Comparison of ENCODE assay signal across 8 cellular contexts in genomic region chr18:63138469-63139340, GRCh38.
A peak's percentile ranks its signal among the peaks of the same experiment; 100 is the strongest.
DNase-seq lines count a peak whose midpoint lies in the region; ATAC-seq and TF ChIP-seq lines count a peak whose summit lies in the region.

No MANE protein-coding gene starts in this region.

- H4K20me1 ChIP-seq in GM23248 (ENCODE audit: insufficient read depth) = no peaks in the 10 kb centered on the region

- H3K9ac ChIP-seq in GM23248 = peak overlapping the region; percentile 54

- H3K9me3 Mint-ChIP-seq in activated CD4-positive, alpha-beta T cell treated with anti-CD3 and anti-CD28 coated beads for 36 hours (ENCODE audit: low read depth) = peaks cover 5% of the 10 kb centered on the region

- H3K27ac ChIP-seq in GM23248 = no peak overlapping the region
- H3K27ac ChIP-seq in upper lobe of left lung = peak overlapping the region in 1 of 4 donors; percentile 45

- peak overlapping the region; percentile 63 for H3K4me3 ChIP-seq in GM23248
- H3K4me3 ChIP-seq in foreskin fibroblast (ENCODE audit: low read depth in 1 of 2, low read length in 2 of 2) = peak overlapping the region in 1 of 2 donors; percentile 8
- peak overlapping the region in 3 of 4 donors; percentile 8 to 26 (median 19) for H3K4me3 ChIP-seq in upper lobe of left lung

- TF ChIP-seq POLR2A in upper lobe of left lung (IDR thresholded peaks at IDR 0.05) = no peak

- H3K9me3 ChIP-seq in GM23248 (ENCODE audit: low read depth) = no peaks in the 10 kb centered on the region
- H3K9me3 ChIP-seq in upper lobe of left lung = no peaks in the 10 kb centered on the region

- TF ChIP-seq EP300 in upper lobe of left lung (IDR thresholded peaks at IDR 0.05) = no peak

- H3K4me1 ChIP-seq in GM23248 (ENCODE audit: insufficient read depth) = 0 out of 2 replicates have a peak, but pooled peaks cover 9% of the 10 kb centered on the region
- peaks cover 6 to 41% (median 10%) of the 10 kb centered on the region in 4 donors for H3K4me1 ChIP-seq in upper lobe of left lung

- intact Hi-C loops in activated CD4-positive, alpha-beta T cell treated with anti-CD3 and anti-CD28 coated beads for 36 hours (cut with DNase I, micrococcal nuclease) = loop anchor here (1.0 to 2.0 kb wide), 2 partner anchors 14 kb away; no protein-coding TSS in a partner anchor

- no peaks in the 10 kb centered on the region for H3F3A ChIP-seq in GM23248 (ENCODE audit: insufficient read depth)

- H3K9me2 ChIP-seq in GM23248 (ENCODE audit: insufficient read depth) = no peaks in the 10 kb centered on the region

- H3K27me3 ChIP-seq in GM23248 (replicated peaks; ENCODE audit: insufficient read depth) (peaks cover 4% of the 10 kb centered on the region; the same call in 1 of the 2 replicates), upper lobe of left lung (no peaks in the 10 kb centered on the region)

- in situ Hi-C loops in GM23248 (cut with MboI) = no loop called here

- no peaks in the 10 kb centered on the region for H3K36me3 ChIP-seq in GM23248 (ENCODE audit: low read depth)
- H3K36me3 ChIP-seq in upper lobe of left lung = no peaks in the 10 kb centered on the region

- TF ChIP-seq CTCF in foreskin fibroblast (IDR thresholded peaks at IDR 0.05; ENCODE audit: low read depth, low read length) = no peak
- TF ChIP-seq CTCF in upper lobe of left lung (IDR thresholded peaks at IDR 0.05) = no peak
- TF ChIP-seq CTCF in omental fat pad (IDR thresholded peaks at IDR 0.05) = no peak

- H3K27ac Mint-ChIP-seq in activated CD4-positive, alpha-beta T cell treated with anti-CD3 and anti-CD28 coated beads for 36 hours = peak overlapping the region; percentile 70

- POLR2A ChIA-PET in activated CD4-positive, alpha-beta T cell treated with anti-CD3 and anti-CD28 coated beads for 36 hours (lab: Charles Lee) = interaction anchor here (0.5 to 0.7 kb wide), 3 partner anchors 37 to 85 kb away, joined by 3 to 7 read pairs (median 3); no protein-coding TSS in a partner anchor

- no peaks in the 10 kb centered on the region for H3K27me3 Mint-ChIP-seq in activated CD4-positive, alpha-beta T cell treated with anti-CD3 and anti-CD28 coated beads for 36 hours

- peak; percentile 55 for DNase-seq in activated CD4-positive, alpha-beta T cell treated with anti-CD3 and anti-CD28 coated beads for 36 hours
- no peak for DNase-seq in activated CD4-positive, alpha-beta T cell treated with anti-CD3 and anti-CD28 coated beads, Interleukin-2, amount 50 U/mL, for 4 hours
- DNase-seq in GM23248 (peak; percentile 58), NAMALWA (ENCODE audit: low spot score) (peak; percentile 84), foreskin fibroblast (peak; percentile 40 to 56), upper lobe of left lung (no peak), NCI-H2196 treated with DMSO at 0.1 percent for 48 hours (lab: John Stamatoyannopoulos, UW; ENCODE audit: unreplicated experiment) (no peak), omental fat pad (ENCODE audit: low spot score) (no peak)

- H3K4me2 ChIP-seq in GM23248 (ENCODE audit: unreplicated experiment) = peak overlapping the region; percentile 91

- WGBS in GM23248 (ENCODE audit: low coverage in 1 of 2, low lambda C conversion rate in 2 of 2, missing lambda C conversion rate in 2 of 2), 2 experiments = 34 to 35% methylated on average over 9 of the region's 9 CpGs
- 50 to 63% methylated on average over 9 of the region's 9 CpGs for WGBS in upper lobe of left lung, 2 donors

- CTCF ChIA-PET in activated CD4-positive, alpha-beta T cell treated with anti-CD3 and anti-CD28 coated beads for 36 hours (lab: Charles Lee) = interaction anchor here (0.5 to 3.1 kb wide), 14 partner anchors 8 to 450 kb away, joined by 3 to 11 read pairs (median 4); no protein-coding TSS in a partner anchor

- H3K4me1 Mint-ChIP-seq in activated CD4-positive, alpha-beta T cell treated with anti-CD3 and anti-CD28 coated beads for 36 hours = peaks cover 54% of the 10 kb centered on the region

- peak overlapping the region; percentile 96 for H2AFZ ChIP-seq in GM23248

- peak overlapping the region; percentile 72 for H3K4me3 Mint-ChIP-seq in activated CD4-positive, alpha-beta T cell treated with anti-CD3 and anti-CD28 coated beads for 36 hours

- H3K36me3 Mint-ChIP-seq in activated CD4-positive, alpha-beta T cell treated with anti-CD3 and anti-CD28 coated beads for 36 hours (ENCODE audit: low read depth) = peaks cover 33% of the 10 kb centered on the region

- peak; percentile 63 for ATAC-seq in activated CD4-positive, alpha-beta T cell treated with anti-CD3 and anti-CD28 coated beads for 36 hours
- peak in 1 of 2 donors; percentile 21 for ATAC-seq in upper lobe of left lung (ENCODE audit: low FRiP score in 2 of 2)
- ATAC-seq in omental fat pad (ENCODE audit: low FRiP score) = no peak

- no peaks in the 10 kb centered on the region for H3K79me2 ChIP-seq in GM23248 (ENCODE audit: insufficient read depth)

Comparison
In these comparisons a context has a peak if more than half of its experiments do, and no peak if none do; other contexts are left out.
1. DNase-seq: peak in activated CD4-positive, alpha-beta T cell treated with anti-CD3 and anti-CD28 coated beads for 36 hours (single experiment), GM23248 (single experiment), NAMALWA (single experiment) and foreskin fibroblast (2 of 2); none in activated CD4-positive, alpha-beta T cell treated with anti-CD3 and anti-CD28 coated beads, Interleukin-2, amount 50 U/mL, for 4 hours (0 of 2), upper lobe of left lung (0 of 2), NCI-H2196 treated with DMSO at 0.1 percent for 48 hours (single experiment) and omental fat pad (single experiment).